8 cellular contexts compared by ENCODE assay signal in the genomic region with DNA sequence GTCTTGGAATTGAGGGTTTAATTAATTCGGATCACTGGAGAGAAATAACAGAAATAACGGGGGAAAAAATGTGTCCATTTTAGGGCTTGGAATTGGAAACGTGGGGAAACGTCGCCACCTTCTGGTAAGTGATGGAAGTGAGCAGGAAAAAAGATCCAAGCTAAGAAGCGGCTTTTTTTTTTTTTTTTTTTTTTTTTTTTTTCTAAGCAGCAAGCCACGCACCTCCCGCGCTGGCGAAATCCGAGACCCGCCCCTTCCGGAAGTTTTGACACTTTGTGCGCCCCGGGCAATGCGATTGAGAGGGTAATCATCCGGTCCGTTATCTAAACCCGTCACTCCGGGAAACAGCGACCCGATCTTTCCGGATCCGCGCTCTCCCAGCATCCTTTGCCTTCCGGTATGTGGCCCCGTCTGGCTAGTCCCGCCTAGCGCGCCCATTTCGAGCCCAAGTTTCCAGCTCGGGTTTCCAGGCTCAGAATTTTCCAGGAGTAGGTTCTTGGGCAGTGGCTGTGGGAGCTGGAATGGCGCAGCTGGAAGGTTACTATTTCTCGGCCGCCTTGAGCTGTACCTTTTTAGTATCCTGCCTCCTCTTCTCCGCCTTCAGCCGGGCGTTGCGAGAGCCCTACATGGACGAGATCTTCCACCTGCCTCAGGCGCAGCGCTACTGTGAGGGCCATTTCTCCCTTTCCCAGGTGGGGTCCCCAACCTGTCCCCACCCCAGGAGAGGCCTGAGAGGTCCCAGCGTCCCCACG. TPM values are rescaled to one million over a fixed set of nuclear protein-coding genes. Genes with fewer than 3 reads are reported as not detected.
DNase-seq lines count a peak whose midpoint lies in the region; ATAC-seq and TF ChIP-seq lines count a peak whose summit lies in the region.

A gene with protein sequence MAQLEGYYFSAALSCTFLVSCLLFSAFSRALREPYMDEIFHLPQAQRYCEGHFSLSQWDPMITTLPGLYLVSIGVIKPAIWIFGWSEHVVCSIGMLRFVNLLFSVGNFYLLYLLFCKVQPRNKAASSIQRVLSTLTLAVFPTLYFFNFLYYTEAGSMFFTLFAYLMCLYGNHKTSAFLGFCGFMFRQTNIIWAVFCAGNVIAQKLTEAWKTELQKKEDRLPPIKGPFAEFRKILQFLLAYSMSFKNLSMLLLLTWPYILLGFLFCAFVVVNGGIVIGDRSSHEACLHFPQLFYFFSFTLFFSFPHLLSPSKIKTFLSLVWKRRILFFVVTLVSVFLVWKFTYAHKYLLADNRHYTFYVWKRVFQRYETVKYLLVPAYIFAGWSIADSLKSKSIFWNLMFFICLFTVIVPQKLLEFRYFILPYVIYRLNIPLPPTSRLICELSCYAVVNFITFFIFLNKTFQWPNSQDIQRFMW (plus strand): TSS at position 418 of the 752 bp plus-strand sequence. CDS start 104 bp downstream, at position 522.

- H3K27me3 ChIP-seq in BLaER1 treated with 17β-estradiol and CSF1 and Interleukin-3, amounts not matched to agents 10 nM and 100 nM = no peaks in the 10 kb centered on the region
- no peaks in the 10 kb centered on the region for H3K27me3 ChIP-seq in colonic mucosa
- H3K27me3 ChIP-seq in layer of hippocampus (ENCODE audit: control insufficient read depth, insufficient read depth, low read length) = no peaks in the 10 kb centered on the region

- intact Hi-C loops in colonic mucosa (cut with DNase I) = loop anchor here (5.0 to 10.0 kb wide), 2 partner anchors 1265 to 1657 kb away; a partner anchor contains a TSS

- peaks cover 0 to 17% (median 8%) of the 10 kb centered on the region in 11 experiments; a peak in 11 of 22 replicates for H3K36me3 ChIP-seq in BLaER1 treated with 17β-estradiol and CSF1 and Interleukin-3, amounts not matched to agents 10 nM and 100 nM
- no peaks in the 10 kb centered on the region for H3K36me3 ChIP-seq in colonic mucosa

- peak; percentile 43 for TF ChIP-seq CTCF in colonic mucosa (IDR thresholded peaks at IDR 0.05)

- peak; percentile 29 for DNase-seq in GM19240 (ENCODE audit: insufficient read length, low spot score)
- DNase-seq in NCI-H526 (lab: John Stamatoyannopoulos, UW) = peak; percentile 94 to 98
- DNase-seq in activated CD4-positive, alpha-beta T cell treated with anti-CD3 and anti-CD28 coated beads for 48 hours = peak; percentile 96
- DNase-seq in colonic mucosa = peak; percentile 98
- peak; percentile 85 to 95 for DNase-seq in stimulated activated CD4-positive, alpha-beta T cell treated with anti-CD3 and anti-CD28 coated beads, Interleukin-1b, Interleukin-23, amount 100 ng/mL, for 4 hours (ENCODE audit: low read depth in 2 of 2)

- no peaks in the 10 kb centered on the region for H3K9me3 ChIP-seq in BLaER1 treated with 17β-estradiol and CSF1 and Interleukin-3, amounts not matched to agents 10 nM and 100 nM (replicated peaks in 1 of 11)
- H3K9me3 ChIP-seq in colonic mucosa = no peaks in the 10 kb centered on the region

- no peaks in the 10 kb centered on the region for H4K20me1 ChIP-seq in BLaER1 treated with 17β-estradiol and CSF1 and Interleukin-3, amounts not matched to agents 10 nM and 100 nM

- peaks cover 18 to 33% (median 20%) of the 10 kb centered on the region in 10 experiments for H3K4me1 ChIP-seq in BLaER1 treated with 17β-estradiol and CSF1 and Interleukin-3, amounts not matched to agents 10 nM and 100 nM
- H3K4me1 ChIP-seq in colonic mucosa = no peaks in the 10 kb centered on the region

- peak within 1 kb of the TSS; percentile 83 to 96 (median 91) for H3K4me2 ChIP-seq in BLaER1 treated with 17β-estradiol and CSF1 and Interleukin-3, amounts not matched to agents 10 nM and 100 nM

- H3K4me3 ChIP-seq in BLaER1 treated with 17β-estradiol and CSF1 and Interleukin-3, amounts not matched to agents 10 nM and 100 nM = peak within 1 kb of the TSS; percentile 82 to 93 (median 90)
- peak within 1 kb of the TSS; percentile 56 for H3K4me3 ChIP-seq in colonic mucosa

- H3K9ac ChIP-seq in BLaER1 treated with 17β-estradiol and CSF1 and Interleukin-3, amounts not matched to agents 10 nM and 100 nM = peak within 1 kb of the TSS; percentile 92 to 95 (median 94)
- H3K9ac ChIP-seq in colonic mucosa (ENCODE audit: low read depth in 2 of 2, low read length in 2 of 2) = peak within 1 kb of the TSS; percentile 68 to 76

- peak; percentile 100 for ATAC-seq in HG03460 (IDR thresholded peaks at IDR 0.05; ENCODE audit: unreplicated experiment)

- peak within 1 kb of the TSS; percentile 86 to 97 (median 93) for H3K27ac ChIP-seq in BLaER1 treated with 17β-estradiol and CSF1 and Interleukin-3, amounts not matched to agents 10 nM and 100 nM
- peak within 1 kb of the TSS; percentile 59 for H3K27ac ChIP-seq in colonic mucosa
- H3K27ac ChIP-seq in layer of hippocampus (ENCODE audit: low read depth, low read length) = peak within 1 kb of the TSS; percentile 77

RNA-seq across cellular contexts. Expression of the gene that starts here (rescaled TPM):
- total RNA-seq in colonic mucosa = 10 to 100 TPM in 1 of 2 donors, 1 to 10 TPM in 1; 5.6 to 10.2 TPM

Comparison
In these comparisons a context has a peak if more than half of its experiments do, and no peak if none do; other contexts are left out.
1. Peak in every context shown above with its lines: DNase-seq, ATAC-seq, H3K4me3 ChIP-seq and H3K27ac ChIP-seq.
2. DNase-seq: peak in every context shown above with its lines; median percentile 98 in colonic mucosa; 96 in NCI-H526; 96 in activated CD4-positive, alpha-beta T cell treated with anti-CD3 and anti-CD28 coated beads for 48 hours; 90 in stimulated activated CD4-positive, alpha-beta T cell treated with anti-CD3 and anti-CD28 coated beads, Interleukin-1b, Interleukin-23, amount 100 ng/mL, for 4 hours; 29 in GM19240.